Comparison of ENCODE assay signal across 19 cellular contexts in genomic region chr1:90135306-90135705, GRCh38.
A peak's percentile ranks its signal among the peaks of the same experiment; 100 is the strongest.
DNase-seq lines count a peak whose midpoint lies in the region; ATAC-seq, FAIRE-seq and TF ChIP-seq lines count a peak whose summit lies in the region.
"Had no signal": no experiment of that assay in that cellular context is flagged by ENCODE, and none has a peak within 500 bp of the region (broad histone marks: within the 10 kb centered on the region; RNA-seq: fewer than 3 reads in every experiment).

No MANE protein-coding gene starts in this region.

- H4K91ac ChIP-seq in IMR-90 (ENCODE audit: insufficient read depth, low read depth, low read length) (no peak overlapping the region), H1 (replicated peaks; ENCODE audit: insufficient read length, low read length) (no peak overlapping the region)

- H3K4me1 ChIP-seq in IMR-90 (ENCODE audit: control insufficient read depth, insufficient read depth, low read length), result no peaks in the 10 kb centered on the region
- H3K4me1 ChIP-seq in H1 (replicated peaks in 1 of 4; ENCODE audit: control insufficient read depth in 3 of 4, insufficient read depth in 4 of 4, low read length in 3 of 4), result no peaks in the 10 kb centered on the region
- H3K4me1 ChIP-seq in spleen, result no peaks in the 10 kb centered on the region
- H3K4me1 ChIP-seq: A549 had no signal

- H3K9ac ChIP-seq in IMR-90 (ENCODE audit: low read depth, low read length), result no peak overlapping the region
- no peak overlapping the region for H3K9ac ChIP-seq in H1 (replicated peaks in 1 of 4; ENCODE audit: extremely low read depth in 1 of 4, low read depth in 3 of 4, low read length in 3 of 4)
- H3K9ac ChIP-seq: BLaER1 treated with 17β-estradiol and CSF1 and Interleukin-3, amounts not matched to agents 10 nM and 100 nM; SK-N-SH had no signal

- no peak overlapping the region for H4K8ac ChIP-seq in IMR-90 (ENCODE audit: low read depth in 2 of 2, low read length in 2 of 2)
- H4K8ac ChIP-seq in H1 (ENCODE audit: extremely low read depth, insufficient read depth, low read length), result no peak overlapping the region

- no peak overlapping the region for H2AK9ac ChIP-seq in IMR-90 (replicated peaks; ENCODE audit: low read depth, low read length, poor library complexity)

- H4K20me1 ChIP-seq in IMR-90 (ENCODE audit: insufficient read depth, low read length), result no peaks in the 10 kb centered on the region
- peaks cover 0 to 1% of the 10 kb centered on the region in 2 experiments for H4K20me1 ChIP-seq in H1 (replicated peaks in 1 of 2; ENCODE audit: control insufficient read depth in 1 of 2, insufficient read depth in 2 of 2, low read length in 2 of 2)
- H4K20me1 ChIP-seq: BLaER1 treated with 17β-estradiol and CSF1 and Interleukin-3, amounts not matched to agents 10 nM and 100 nM had no signal

- intact Hi-C loops in IMR-90 (cut with micrococcal nuclease), result no loop called here
- intact Hi-C loops in spleen (cut with DNase I; ENCODE audit: low total_unique reads), result no loop called here

- H3K36me3 ChIP-seq in IMR-90 (ENCODE audit: control insufficient read depth, insufficient read depth, low read length) (no peaks in the 10 kb centered on the region), H1 (ENCODE audit: control insufficient read depth in 2 of 4, insufficient read depth in 4 of 4, low read length in 3 of 4) (no peaks in the 10 kb centered on the region), spleen (no peaks in the 10 kb centered on the region)

- H3K18ac ChIP-seq in IMR-90 (ENCODE audit: low read depth, low read length) (no peak overlapping the region), H1 (ENCODE audit: extremely low read depth, low read length) (no peak overlapping the region)

- H3K9me3 ChIP-seq in IMR-90 (ENCODE audit: control insufficient read depth, insufficient read depth, low read length) (no peaks in the 10 kb centered on the region), H1 (ENCODE audit: insufficient read depth in 2 of 2, low read depth in 1 of 2, low read length in 1 of 2) (peaks cover 15 to 17% of the 10 kb centered on the region in 2 experiments), spleen (peaks cover 0 to 24% (median 16%) of the 10 kb centered on the region in 8 donors)
- H3K9me3 ChIP-seq: A549, SK-N-SH had no signal

- TF ChIP-seq POLR2A in IMR-90 (IDR thresholded peaks at IDR 0.05; ENCODE audit: low read depth, low read length) (no peak), H1 (IDR thresholded peaks at IDR 0.05; ENCODE audit: control extremely low read depth in 1 of 2, low read depth in 2 of 2, low read length in 2 of 2) (no peak), spleen (IDR thresholded peaks at IDR 0.05) (no peak)

- no peaks in the 10 kb centered on the region for H3K79me2 ChIP-seq in H1 (ENCODE audit: control insufficient read depth in 1 of 2, insufficient read depth in 2 of 2, low read length in 2 of 2)

- no peak overlapping the region for H3K4ac ChIP-seq in IMR-90 (ENCODE audit: low read depth, low read length)
- no peak overlapping the region for H3K4ac ChIP-seq in H1 (replicated peaks; ENCODE audit: insufficient read length, low read depth, low read length)

- POLR2A ChIA-PET in IMR-90 (lab: Charles Lee; ENCODE audit: unreplicated experiment) (no interaction called here), H1 (lab: Charles Lee; ENCODE audit: partially characterized antibody) (no interaction called here)

- TF ChIP-seq EP300 in H1 (IDR thresholded peaks at IDR 0.05; ENCODE audit: borderline replicate concordance in 1 of 2, low read depth in 2 of 2, low read length in 2 of 2), result no peak

- no peak overlapping the region for H2AFZ ChIP-seq in IMR-90 (replicated peaks; ENCODE audit: low read length, poor library complexity)
- H2AFZ ChIP-seq in H1 (ENCODE audit: low read length), result no peak overlapping the region

- H3K27ac ChIP-seq in IMR-90 (ENCODE audit: insufficient read depth, low read length), result no peak overlapping the region
- no peak overlapping the region for H3K27ac ChIP-seq in H1 (ENCODE audit: low read depth, low read length)
- H3K27ac ChIP-seq in spleen, result no peak overlapping the region
- H3K27ac ChIP-seq: A549; BLaER1 treated with 17β-estradiol and CSF1 and Interleukin-3, amounts not matched to agents 10 nM and 100 nM had no signal

- dilution Hi-C loops in IMR-90 (cut with HindIII; ENCODE audit: low sequenced_read_pairs, unreplicated experiment), result no loop called here

- DNase-seq in NCI-H2029 (lab: John Stamatoyannopoulos, UW) (peak; percentile 11), NCI-H2029 treated with DMSO at 0.1 percent for 48 hours (lab: John Stamatoyannopoulos, UW) (no peak), IMR-90 (no peak), H1 (ENCODE audit: low read depth in 1 of 2, low spot score in 2 of 2) (no peak), retinal pigment epithelial cell (ENCODE audit: low read depth) (peak; percentile 68), spleen (no peak), GOT3 (lab: John Stamatoyannopoulos, UW) (no peak), dermis blood vessel endothelial cell (no peak)
- DNase-seq: DND-41, H7, Karpas-422, NCI-H1048, NCI-H187, NCI-H226, OCI-M1, SHP77, SK-N-SH had no signal

- ATAC-seq in IMR-90 (ENCODE audit: low read depth), result no peak
- ATAC-seq: A549 had no signal

- no peak overlapping the region for H2BK12ac ChIP-seq in H1 (ENCODE audit: low read depth, low read length)

- CTCF ChIA-PET in IMR-90 (lab: Yijun Ruan, JAX) (no interaction called here), H1 (lab: Charles Lee; ENCODE audit: partially characterized antibody) (interaction anchor here (0.8 to 5.5 kb wide), 6 partner anchors 13 to 480 kb away, joined by 3 to 36 read pairs (median 4); no protein-coding TSS in a partner anchor)

- no peaks in the 10 kb centered on the region for H3K27me3 ChIP-seq in IMR-90 (ENCODE audit: control insufficient read depth, insufficient read depth, low read length)
- no peaks in the 10 kb centered on the region for H3K27me3 ChIP-seq in H1 (replicated peaks in 1 of 4; ENCODE audit: control insufficient read depth in 3 of 4, extremely low read depth in 1 of 4, insufficient read depth in 3 of 4, low read length in 3 of 4)
- peaks cover 0 to 22% (median 0%) of the 10 kb centered on the region in 7 donors for H3K27me3 ChIP-seq in spleen (replicated peaks in 1 of 7)
- H3K27me3 ChIP-seq: BLaER1 treated with 17β-estradiol and CSF1 and Interleukin-3, amounts not matched to agents 10 nM and 100 nM had no signal

- no TSS peak for BruUV-seq in IMR-90 (replicated peaks; lab: Mats Ljungman, UMichigan)

- no peaks in the 10 kb centered on the region for H3K23me2 ChIP-seq in H1 (ENCODE audit: low read depth, low read length)

- TF ChIP-seq RAD21 in IMR-90 (IDR thresholded peaks at IDR 0.05; ENCODE audit: low read length) (no peak), H1 (IDR thresholded peaks at IDR 0.05 in 1 of 2, conservative IDR thresholded peaks at IDR 0.05 in 1 of 2; ENCODE audit: low read depth in 2 of 2, low read length in 2 of 2) (no peak)

- H3K79me1 ChIP-seq in IMR-90 (ENCODE audit: low read depth in 1 of 2, low read length in 2 of 2) (no peaks in the 10 kb centered on the region), H1 (ENCODE audit: low read depth, low read length) (no peaks in the 10 kb centered on the region)

- H3K4me3 ChIP-seq in IMR-90 (ENCODE audit: insufficient read depth, low read depth, low read length) (no peak overlapping the region), H1 (ENCODE audit: extremely low read depth in 1 of 4, insufficient read depth in 2 of 4, low read depth in 3 of 4, low read length in 4 of 4) (no peak overlapping the region), retinal pigment epithelial cell (ENCODE audit: low read length) (no peak overlapping the region), spleen (no peak overlapping the region)
- H3K4me3 ChIP-seq: A549; BLaER1 treated with 17β-estradiol and CSF1 and Interleukin-3, amounts not matched to agents 10 nM and 100 nM had no signal

- FAIRE-seq in H1 (lab: Jason Lieb, UNC), result no peak
- FAIRE-seq: A549 had no signal

- H2BK20ac ChIP-seq in IMR-90 (ENCODE audit: low read depth, low read length) (no peak overlapping the region), H1 (ENCODE audit: low read length) (no peak overlapping the region)

- no peak overlapping the region for H2BK120ac ChIP-seq in IMR-90 (ENCODE audit: low read depth, low read length)
- no peak overlapping the region for H2BK120ac ChIP-seq in H1 (replicated peaks; ENCODE audit: low read depth, low read length)

- no peak overlapping the region for H2AK5ac ChIP-seq in IMR-90 (ENCODE audit: low read depth, low read length)
- H2AK5ac ChIP-seq in H1 (ENCODE audit: low read depth, low read length), result no peak overlapping the region

- WGBS in IMR-90 (ENCODE audit: extremely low coverage in 2 of 2, insufficient read length in 1 of 2), 2 experiments, result no CpG with 5 or more reads among the region's 3 CpGs
- 81% methylated on average over 3 of the region's 3 CpGs; no CpG with 5 or more reads in 1 of the 2 experiments for WGBS in H1 (ENCODE audit: extremely low coverage in 1 of 2, insufficient coverage in 1 of 2, insufficient read length in 1 of 2, insufficient replicate concordance in 2 of 2, low coverage in 1 of 2, low lambda C conversion rate in 2 of 2, missing lambda C conversion rate in 1 of 2), 2 experiments
- 59 to 77% (median 65%) methylated on average over 3 of the region's 3 CpGs for WGBS in spleen, 5 donors

- no peak for TF ChIP-seq CTCF in IMR-90 (conservative IDR thresholded peaks at IDR 0.05; ENCODE audit: low read depth, low read length)
- TF ChIP-seq CTCF in H1 (IDR thresholded peaks at IDR 0.05; ENCODE audit: control extremely low read depth in 1 of 3, insufficient read depth in 1 of 3, low read depth in 1 of 3, low read length in 3 of 3), result no peak
- no peak for TF ChIP-seq CTCF in retinal pigment epithelial cell (conservative IDR thresholded peaks at IDR 0.05; ENCODE audit: low read depth, low read length)
- TF ChIP-seq CTCF in spleen (IDR thresholded peaks at IDR 0.05 in 8 of 11, conservative IDR thresholded peaks at IDR 0.05 in 3 of 11), result no peak

- H3K14ac ChIP-seq in IMR-90 (replicated peaks; ENCODE audit: low read depth, low read length) (no peak overlapping the region), H1 (ENCODE audit: insufficient read length) (no peak overlapping the region)

- H3K4me2 ChIP-seq in IMR-90 (ENCODE audit: low read depth, low read length), result no peak overlapping the region
- H3K4me2 ChIP-seq in H1 (ENCODE audit: insufficient read depth in 1 of 2, low read depth in 2 of 2, low read length in 2 of 2), result no peak overlapping the region
- H3K4me2 ChIP-seq: A549; BLaER1 treated with 17β-estradiol and CSF1 and Interleukin-3, amounts not matched to agents 10 nM and 100 nM; SK-N-SH had no signal

- H4K5ac ChIP-seq in IMR-90 (ENCODE audit: low read depth, low read length) (no peak overlapping the region), H1 (ENCODE audit: insufficient read length, low read depth, low read length) (no peak overlapping the region)

- H2BK5ac ChIP-seq in IMR-90 (ENCODE audit: low read depth, low read length, poor library complexity, severe bottlenecking) (no peak overlapping the region), H1 (ENCODE audit: low read depth, low read length) (no peak overlapping the region)

- no peaks in the 10 kb centered on the region for H3K9me1 ChIP-seq in IMR-90 (ENCODE audit: insufficient read depth, low read length)

- H3K56ac ChIP-seq in IMR-90 (ENCODE audit: extremely low read depth, insufficient read depth, low read length) (no peak overlapping the region), H1 (replicated peaks; ENCODE audit: insufficient read length, low read depth, low read length) (no peak overlapping the region)

- in situ Hi-C loops in IMR-90 (cut with MboI; ENCODE audit: low sequenced_read_pairs), result no loop called here

- no peak overlapping the region for H2BK15ac ChIP-seq in IMR-90 (ENCODE audit: low read depth, low read length)
- H2BK15ac ChIP-seq in H1 (ENCODE audit: low read length), result no peak overlapping the region

- H3K23ac ChIP-seq in IMR-90 (ENCODE audit: low read depth, low read length) (no peak overlapping the region), H1 (ENCODE audit: insufficient read length) (no peak overlapping the region)

Comparison
In these comparisons a context has a peak if more than half of its experiments do, and no peak if none do; other contexts are left out.
1. DNase-seq: peak in NCI-H2029 (single experiment) and retinal pigment epithelial cell (single experiment); none in NCI-H2029 treated with DMSO at 0.1 percent for 48 hours (single experiment), IMR-90 (single experiment), H1 (0 of 2), spleen (single experiment), GOT3 (single experiment) and dermis blood vessel endothelial cell (single experiment).